ENCODE assay signal across 8 cellular contexts in the genomic region with DNA sequence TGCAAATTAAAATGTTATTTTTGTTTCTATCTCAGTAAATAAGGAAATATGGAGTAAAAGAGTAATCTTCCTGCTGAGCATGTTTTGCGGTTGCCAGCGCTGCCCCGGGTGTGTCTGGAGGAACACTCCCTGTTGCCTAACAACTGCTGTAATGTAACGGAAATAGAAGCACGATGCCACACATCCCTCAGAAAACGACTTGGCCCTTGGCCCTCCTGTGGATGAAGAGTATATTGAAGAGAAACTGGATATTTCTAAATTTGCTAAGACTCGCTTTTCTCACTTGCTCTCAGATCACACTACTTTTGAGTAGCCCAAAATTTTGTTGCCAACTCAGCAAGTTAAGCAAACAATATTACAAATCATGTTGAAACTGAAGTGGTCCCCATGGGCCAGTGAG. TPM values are rescaled to one million over a fixed set of nuclear protein-coding genes. Genes with fewer than 3 reads are reported as not detected.
DNase-seq lines count a peak whose midpoint lies in the region; ATAC-seq and TF ChIP-seq lines count a peak whose summit lies in the region.

No MANE protein-coding gene starts in this region.

- H3K9me2 ChIP-seq in GM23338 (ENCODE audit: insufficient read depth), result peaks cover 7% of the 10 kb centered on the region; the same call in 1 of the 2 replicates

- no peak for TF ChIP-seq POLR2A in NB4 (IDR thresholded peaks at IDR 0.05; ENCODE audit: extremely low read depth, insufficient read length)
- no peak for TF ChIP-seq POLR2A in suprapubic skin (IDR thresholded peaks at IDR 0.05)

- POLR2A ChIA-PET in activated CD4-positive, alpha-beta T cell treated with anti-CD3 and anti-CD28 coated beads, Interleukin-2, amount 10 ng/mL, durations not matched to agents 7 days and 5 days (lab: Charles Lee), result no interaction called here

- ATAC-seq in GM23338 (peak; percentile 55), mucosa of descending colon (peak; percentile 88)

- H3K9me3 Mint-ChIP-seq in GM23338, result no peaks in the 10 kb centered on the region
- H3K9me3 Mint-ChIP-seq in activated CD4-positive, alpha-beta T cell treated with anti-CD3 and anti-CD28 coated beads, Interleukin-2, amount 10 ng/mL, durations not matched to agents 7 days and 5 days, result peaks cover 3% of the 10 kb centered on the region
- H3K9me3 Mint-ChIP-seq in endothelial cell (ENCODE audit: unreplicated experiment), result no peaks in the 10 kb centered on the region

- peaks cover 7% of the 10 kb centered on the region; the same call in 2 of the 3 replicates for H3K4me1 Mint-ChIP-seq in GM23338
- peaks cover 54% of the 10 kb centered on the region for H3K4me1 Mint-ChIP-seq in activated CD4-positive, alpha-beta T cell treated with anti-CD3 and anti-CD28 coated beads, Interleukin-2, amount 10 ng/mL, durations not matched to agents 7 days and 5 days
- H3K4me1 Mint-ChIP-seq in endothelial cell (ENCODE audit: unreplicated experiment), result peaks cover 7% of the 10 kb centered on the region

- H3K27me3 Mint-ChIP-seq in GM23338 (ENCODE audit: insufficient read depth, low read depth, poor library complexity) (peaks cover 4% of the 10 kb centered on the region), endothelial cell (ENCODE audit: unreplicated experiment) (peaks cover under 1% of the 10 kb centered on the region)
- peaks cover 27% of the 10 kb centered on the region for H3K27me3 Mint-ChIP-seq in activated CD4-positive, alpha-beta T cell treated with anti-CD3 and anti-CD28 coated beads, Interleukin-2, amount 10 ng/mL, durations not matched to agents 7 days and 5 days

- H3K27me3 ChIP-seq in GM23338 (ENCODE audit: insufficient read depth) (no peaks in the 10 kb centered on the region), suprapubic skin (no peaks in the 10 kb centered on the region)

- no peaks in the 10 kb centered on the region for H3K9me3 ChIP-seq in mucosa of descending colon
- no peaks in the 10 kb centered on the region for H3K9me3 ChIP-seq in suprapubic skin

- WGBS in suprapubic skin, result 3% methylated on average over 7 of the region's 7 CpGs

- TF ChIP-seq EP300 in suprapubic skin (IDR thresholded peaks at IDR 0.05), result no peak

- H3K36me3 Mint-ChIP-seq in GM23338 (ENCODE audit: low read depth) (no peaks in the 10 kb centered on the region), endothelial cell (ENCODE audit: low read depth, unreplicated experiment) (peaks cover 3% of the 10 kb centered on the region)
- peaks cover 5% of the 10 kb centered on the region for H3K36me3 Mint-ChIP-seq in activated CD4-positive, alpha-beta T cell treated with anti-CD3 and anti-CD28 coated beads, Interleukin-2, amount 10 ng/mL, durations not matched to agents 7 days and 5 days (ENCODE audit: low read depth)

- H3K27ac Mint-ChIP-seq in GM23338 (no peak overlapping the region), endothelial cell (ENCODE audit: unreplicated experiment) (no peak overlapping the region)
- peak overlapping the region; percentile 81 for H3K27ac Mint-ChIP-seq in activated CD4-positive, alpha-beta T cell treated with anti-CD3 and anti-CD28 coated beads, Interleukin-2, amount 10 ng/mL, durations not matched to agents 7 days and 5 days

- H3K27ac ChIP-seq in GM23338 (ENCODE audit: low read depth) (no peak overlapping the region), suprapubic skin (peak overlapping the region; percentile 15)

- H3K79me2 ChIP-seq in GM23338 (replicated peaks; ENCODE audit: insufficient read depth), result no peaks in the 10 kb centered on the region

- H2AFZ ChIP-seq in GM23338, result no peak overlapping the region

- H3K4me1 ChIP-seq in GM23338 (ENCODE audit: insufficient read depth) (no peaks in the 10 kb centered on the region), mucosa of descending colon (ENCODE audit: low read depth) (no peaks in the 10 kb centered on the region), suprapubic skin (peaks cover 5% of the 10 kb centered on the region)

- DNase-seq in ELF-1 (ENCODE audit: low read depth, low spot score), result peak; percentile 15
- peak; percentile 61 for DNase-seq in GM23338 (ENCODE audit: low spot score)
- DNase-seq in NB4 (ENCODE audit: low read depth), result peak; percentile 97
- DNase-seq in activated CD4-positive, alpha-beta T cell treated with anti-CD3 and anti-CD28 coated beads, Interleukin-2, amount 10 ng/mL, durations not matched to agents 7 days and 5 days, result peak; percentile 82
- peak; percentile 31 for DNase-seq in endothelial cell (ENCODE audit: low spot score)
- peak; percentile 46 to 83 (median 51) for DNase-seq in mucosa of descending colon
- DNase-seq in suprapubic skin (ENCODE audit: low spot score in 2 of 2), result peak; percentile 91 to 93
- no peak for DNase-seq in ecto neural progenitor cell (ENCODE audit: low spot score)

- no peaks in the 10 kb centered on the region for H3F3A ChIP-seq in GM23338 (replicated peaks; ENCODE audit: low read depth)

- intact Hi-C loops in mucosa of descending colon (cut with DNase I, micrococcal nuclease), result no loop called here

- TF ChIP-seq CTCF in GM23338 (conservative IDR thresholded peaks at IDR 0.05; ENCODE audit: low read depth in 2 of 2), result peak; percentile 18 to 29; a peak in 3 of 4 replicates
- peak; percentile 34 for TF ChIP-seq CTCF in NB4 (IDR thresholded peaks at IDR 0.05; ENCODE audit: low read depth, low read length)
- TF ChIP-seq CTCF in endothelial cell (IDR thresholded peaks at IDR 0.05; ENCODE audit: unreplicated experiment), result peak; percentile 57
- no peak for TF ChIP-seq CTCF in mucosa of descending colon (IDR thresholded peaks at IDR 0.05)
- TF ChIP-seq CTCF in suprapubic skin (IDR thresholded peaks at IDR 0.05), result peak; percentile 36 to 50

- no peaks in the 10 kb centered on the region for H3K36me3 ChIP-seq in GM23338 (ENCODE audit: insufficient read depth)
- no peaks in the 10 kb centered on the region for H3K36me3 ChIP-seq in mucosa of descending colon (ENCODE audit: low read depth)
- no peaks in the 10 kb centered on the region for H3K36me3 ChIP-seq in suprapubic skin

- H3K4me2 ChIP-seq in GM23338, result no peak overlapping the region

- no peaks in the 10 kb centered on the region for H4K20me1 ChIP-seq in GM23338 (replicated peaks; ENCODE audit: insufficient read depth)

- no peak overlapping the region for H3K4me3 Mint-ChIP-seq in GM23338
- no peak overlapping the region for H3K4me3 Mint-ChIP-seq in activated CD4-positive, alpha-beta T cell treated with anti-CD3 and anti-CD28 coated beads, Interleukin-2, amount 10 ng/mL, durations not matched to agents 7 days and 5 days
- H3K4me3 Mint-ChIP-seq in endothelial cell (ENCODE audit: unreplicated experiment), result no peak overlapping the region

- CTCF ChIA-PET in activated CD4-positive, alpha-beta T cell treated with anti-CD3 and anti-CD28 coated beads, Interleukin-2, amount 10 ng/mL, durations not matched to agents 7 days and 5 days (lab: Charles Lee), result interaction anchor here (0.8 to 1.3 kb wide), 2 partner anchors 31 to 76 kb away, joined by 3 read pairs; no protein-coding TSS in a partner anchor

- H3K4me3 ChIP-seq in GM23338, result no peak overlapping the region
- peak overlapping the region; percentile 29 for H3K4me3 ChIP-seq in NB4 (ENCODE audit: low read depth, low read length)
- H3K4me3 ChIP-seq in mucosa of descending colon, result no peak overlapping the region
- H3K4me3 ChIP-seq in suprapubic skin, result no peak overlapping the region

TF ChIP-seq in GM23338, 12 proteins besides CTCF, POLR2A, EP300 and RAD21 (continues in another document):
- TF ChIP-seq EZH2 (IDR thresholded peaks at IDR 0.05; ENCODE audit: low read depth, unreplicated experiment) (no peak), ZNF114 (CRISPR knock-in tag; IDR thresholded peaks at IDR 0.05) (no peak), NANOG (IDR thresholded peaks at IDR 0.05; ENCODE audit: borderline replicate concordance) (no peak), ZNF331 (CRISPR knock-in tag; IDR thresholded peaks at IDR 0.05; ENCODE audit: low read depth) (no peak)

RNA-seq across cellular contexts. Expression of gene CX3CR1, which starts 18.9 kb away (rescaled TPM):
- total RNA-seq in GM23338 (2014; rRNA removed; shearing (Covaris generic)), result 0.24 TPM in 1 of 2 replicates, not detected in the other
- polyA plus RNA-seq in GM23338 (2016; fragmentation: Nextera tagmentation; extraction: Ambion mirVana), result 0.42 TPM in 1 of 2 replicates, not detected in the other
- 1 to 10 TPM in 1 of 2 experiments, under 1 TPM in 1; 0.60 to 1.5 TPM for total RNA-seq in activated CD4-positive, alpha-beta T cell treated with anti-CD3 and anti-CD28 coated beads, Interleukin-2, amount 10 ng/mL, durations not matched to agents 7 days and 5 days
- 4.2 TPM for total RNA-seq in endothelial cell (ENCODE audit: unreplicated experiment)
- total RNA-seq in mucosa of descending colon, result under 1 TPM; 0.67 to 0.94 (median 0.70) TPM
- 1 to 10 TPM in 2 of 4 donors, under 1 TPM in 2; 0.60 to 1.4 (median 1.1) TPM for total RNA-seq in suprapubic skin
